In genomic region chr1:243917177-243917862, GRCh38 we compare ENCODE assay signal across 8 cellular contexts.
DNase-seq lines count a peak whose midpoint lies in the region; ATAC-seq, FAIRE-seq and TF ChIP-seq lines count a peak whose summit lies in the region.

No MANE protein-coding gene starts in this region.

- TF ChIP-seq CTCF in fibroblast of pulmonary artery (IDR thresholded peaks at IDR 0.05; ENCODE audit: low read length, missing control alignments): no peak

- no peak overlapping the region for H3K27ac Mint-ChIP-seq in activated T-cell treated with anti-CD3 and anti-CD28 coated beads, Interleukin-2, amount 50 U/mL, for 72 hours
- peak overlapping the region in 2 of 6 donors; percentile 8 to 64 for H3K27ac Mint-ChIP-seq in naive B cell

- peaks cover 2 to 3% of the 10 kb centered on the region in 2 donors for H3K36me3 Mint-ChIP-seq in activated T-cell treated with anti-CD3 and anti-CD28 coated beads, Interleukin-2, amount 50 U/mL, for 72 hours (ENCODE audit: insufficient read depth in 2 of 2)
- H3K36me3 Mint-ChIP-seq in naive B cell: peaks cover 0 to 6% of the 10 kb centered on the region in 2 donors

- H3K4me1 ChIP-seq in thymus (ENCODE audit: control insufficient read depth, insufficient read depth, low read length): peaks cover 8% of the 10 kb centered on the region

- peak; percentile 58 to 61 for ATAC-seq in activated T-cell treated with anti-CD3 and anti-CD28 coated beads, Interleukin-2, amount 50 U/mL, for 72 hours (replicated peaks in 1 of 2)
- ATAC-seq in naive B cell (ENCODE audit: low read depth in 2 of 2) (peak; percentile 42 to 61), HG03439 (IDR thresholded peaks at IDR 0.05; ENCODE audit: unreplicated experiment) (no peak)

- H3K36me3 ChIP-seq in thymus (ENCODE audit: control insufficient read depth, insufficient read depth): no peaks in the 10 kb centered on the region

- H3K27me3 Mint-ChIP-seq in activated T-cell treated with anti-CD3 and anti-CD28 coated beads, Interleukin-2, amount 50 U/mL, for 72 hours (ENCODE audit: low read depth): peaks cover 66% of the 10 kb centered on the region
- peaks cover 44 to 66% (median 48%) of the 10 kb centered on the region in 3 donors for H3K27me3 Mint-ChIP-seq in naive B cell

- FAIRE-seq in GM12891 (lab: Jason Lieb, UNC): no peak

- H3K4me3 ChIP-seq in fibroblast of pulmonary artery (replicated peaks; ENCODE audit: low read depth, low read length): peak overlapping the region; percentile 62
- peak overlapping the region; percentile 45 for H3K4me3 ChIP-seq in thymus (ENCODE audit: low read length)

- H3K9me3 Mint-ChIP-seq in activated T-cell treated with anti-CD3 and anti-CD28 coated beads, Interleukin-2, amount 50 U/mL, for 72 hours: peaks cover 0 to 2% of the 10 kb centered on the region in 2 donors
- H3K9me3 Mint-ChIP-seq in naive B cell: peaks cover 0 to 2% (median 0%) of the 10 kb centered on the region in 7 donors

- no peak overlapping the region for H3K27ac ChIP-seq in thymus (ENCODE audit: low read depth)

- peak overlapping the region; percentile 89 to 91 for H3K4me3 Mint-ChIP-seq in activated T-cell treated with anti-CD3 and anti-CD28 coated beads, Interleukin-2, amount 50 U/mL, for 72 hours
- peak overlapping the region; percentile 79 to 93 (median 89) for H3K4me3 Mint-ChIP-seq in naive B cell

- peaks cover 12% of the 10 kb centered on the region for H3K27me3 ChIP-seq in thymus (ENCODE audit: control insufficient read depth, insufficient read depth)

- no peaks in the 10 kb centered on the region for H3K9me3 ChIP-seq in thymus (ENCODE audit: control insufficient read depth)

- H3K4me1 Mint-ChIP-seq in activated T-cell treated with anti-CD3 and anti-CD28 coated beads, Interleukin-2, amount 50 U/mL, for 72 hours (ENCODE audit: low read depth): peaks cover 23% of the 10 kb centered on the region
- H3K4me1 Mint-ChIP-seq in naive B cell: peaks cover 13 to 21% (median 14%) of the 10 kb centered on the region in 3 donors

- peak; percentile 20 for DNase-seq in DMS114 treated with DMSO at 0.1 percent for 48 hours (lab: John Stamatoyannopoulos, UW; ENCODE audit: unreplicated experiment)
- peak; percentile 40 for DNase-seq in NCI-H146 treated with DMSO at 0.1 percent for 48 hours (lab: John Stamatoyannopoulos, UW; ENCODE audit: unreplicated experiment)
- DNase-seq in activated T-cell treated with anti-CD3 and anti-CD28 coated beads, Interleukin-2, amount 50 U/mL, for 72 hours: peak; percentile 10 to 29
- DNase-seq in fibroblast of pulmonary artery (ENCODE audit: low read depth): peak; percentile 88
- DNase-seq in naive B cell: peak; percentile 3
- no peak for DNase-seq in GM12891 (ENCODE audit: insufficient read length, low spot score)

- no peak for TF ChIP-seq POLR2A in GM12891 (IDR thresholded peaks at IDR 0.05; ENCODE audit: low read depth, low read length)

- 3% methylated on average over 58 of the region's 58 CpGs for WGBS in thymus

TF ChIP-seq in GM12891, 5 proteins besides CTCF, POLR2A, EP300 and RAD21:
- no peak for TF ChIP-seq POLR2AphosphoS5 (IDR thresholded peaks at IDR 0.05; ENCODE audit: low read depth, low read length)
- no peak for TF ChIP-seq POU2F2 (IDR thresholded peaks at IDR 0.05; ENCODE audit: low read depth, low read length)
- no peak for TF ChIP-seq TAF1 (IDR thresholded peaks at IDR 0.05; ENCODE audit: low read depth, low read length)
- no peak for TF ChIP-seq SPI1 (IDR thresholded peaks at IDR 0.05; ENCODE audit: low read depth, low read length)
- TF ChIP-seq PAX5 (IDR thresholded peaks at IDR 0.05; ENCODE audit: insufficient read depth, low read length, severe bottlenecking): no peak
